1 cellular context compared by ENCODE assay signal in the genomic region with DNA sequence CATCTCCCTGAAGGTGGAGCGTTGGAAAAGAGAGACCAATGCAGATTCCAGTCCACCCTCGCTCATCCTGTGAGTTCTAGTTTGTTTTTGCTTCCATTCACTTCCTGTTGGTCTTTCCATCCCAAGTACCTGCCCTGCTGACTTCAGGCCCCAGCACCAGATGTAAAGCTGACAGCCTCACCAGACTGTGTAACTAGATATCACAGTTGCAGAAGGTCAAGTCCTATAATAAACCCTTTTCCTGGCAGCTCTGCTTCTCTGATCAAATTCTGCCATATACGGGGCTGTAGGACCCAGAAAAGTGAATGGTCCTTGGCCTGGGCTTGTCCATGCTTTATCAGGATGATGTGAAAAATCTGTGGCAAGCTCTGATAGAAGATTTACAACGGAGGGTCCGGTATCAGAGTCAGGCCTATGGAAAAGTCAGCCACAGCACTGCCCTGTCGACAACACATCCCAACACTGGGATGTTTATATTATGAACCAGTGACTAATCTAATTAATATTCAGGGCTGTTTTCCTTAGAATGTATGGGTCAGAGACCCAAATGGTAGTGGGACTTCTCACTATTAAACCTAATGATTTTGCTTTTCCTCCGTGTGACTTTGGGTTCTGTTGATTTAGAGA.
TF ChIP-seq lines count a peak whose summit lies in the region.

No MANE protein-coding gene starts in this region.

TF ChIP-seq in IMR-90, 13 proteins besides CTCF, POLR2A, EP300 and RAD21:
- no peak for TF ChIP-seq RFX5 (IDR thresholded peaks at IDR 0.05; ENCODE audit: low read depth, low read length)
- no peak for TF ChIP-seq CEBPB (IDR thresholded peaks at IDR 0.05; ENCODE audit: low read depth, low read length)
- no peak for TF ChIP-seq RCOR1 (IDR thresholded peaks at IDR 0.05; ENCODE audit: insufficient replicate concordance, low read length)
- no peak for TF ChIP-seq ELK1 (IDR thresholded peaks at IDR 0.05; ENCODE audit: borderline replicate concordance, low read depth, low read length)
- TF ChIP-seq CHD1 (IDR thresholded peaks at IDR 0.05; ENCODE audit: low read depth, low read length) = no peak
- no peak for TF ChIP-seq NFE2L2 (IDR thresholded peaks at IDR 0.05; ENCODE audit: low read depth, low read length)
- no peak; the same call in 1 of the 2 replicates for TF ChIP-seq FOS (IDR thresholded peaks at IDR 0.05; ENCODE audit: low read depth, low read length)
- TF ChIP-seq MAZ (IDR thresholded peaks at IDR 0.05; ENCODE audit: borderline replicate concordance, low read depth, low read length) = no peak
- TF ChIP-seq SMC3 (IDR thresholded peaks at IDR 0.05; ENCODE audit: low read depth, low read length) = no peak
- no peak for TF ChIP-seq MAFK (IDR thresholded peaks at IDR 0.05; ENCODE audit: low read depth, low read length)
- TF ChIP-seq MXI1 (IDR thresholded peaks at IDR 0.05; ENCODE audit: borderline replicate concordance, low read depth, low read length) = no peak
- no peak for TF ChIP-seq BHLHE40 (IDR thresholded peaks at IDR 0.05; ENCODE audit: low read depth, low read length)
TF ChIP-seq in IMR-90: peak in this region for 0.
